Comparison of ENCODE assay signal across 14 cellular contexts in the genomic region with DNA sequence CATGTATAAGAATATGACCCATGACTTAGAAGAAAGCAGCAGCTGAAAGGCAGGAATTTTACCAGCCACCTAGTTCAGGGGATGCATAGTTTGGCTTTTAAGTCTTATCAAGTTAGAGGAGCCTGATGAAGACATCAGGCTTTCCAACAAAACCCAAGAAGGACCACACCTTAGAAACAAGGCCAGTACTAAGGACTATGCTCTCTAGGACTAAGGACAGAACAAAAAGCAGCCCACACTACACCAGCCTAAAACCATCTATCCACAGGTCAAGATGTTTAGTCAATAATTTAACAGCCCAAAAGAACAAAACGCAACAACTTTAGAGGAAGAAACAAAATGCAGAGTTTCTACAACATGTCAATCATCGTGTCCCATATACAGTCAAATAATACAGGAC.
DNase-seq lines count a peak whose midpoint lies in the region; ATAC-seq and TF ChIP-seq lines count a peak whose summit lies in the region.
"Had no signal": no experiment of that assay in that cellular context is flagged by ENCODE, and none has a peak within 500 bp of the region (broad histone marks: within the 10 kb centered on the region; RNA-seq: fewer than 3 reads in every experiment).

No MANE protein-coding gene starts in this region.

- H3K9ac ChIP-seq in fibroblast of lung (ENCODE audit: insufficient read depth, low read length): no peak overlapping the region

- no peak overlapping the region for H3K4me2 ChIP-seq in fibroblast of lung (ENCODE audit: extremely low read depth, insufficient read depth, low read length)

- H3K4me3 ChIP-seq in SJCRH30 (no peak overlapping the region), fibroblast of lung (replicated peaks in 1 of 4; ENCODE audit: control extremely low read depth in 1 of 4, insufficient read depth in 1 of 4, low read depth in 3 of 4, low read length in 4 of 4) (no peak overlapping the region), mucosa of descending colon (no peak overlapping the region)
- H3K4me3 ChIP-seq: HAP-1 had no signal

- H3K4me1 ChIP-seq in SJCRH30 (peaks cover 20% of the 10 kb centered on the region), fibroblast of lung (ENCODE audit: control insufficient read depth, extremely low read depth, insufficient read depth, low read length) (no peaks in the 10 kb centered on the region), mucosa of descending colon (ENCODE audit: low read depth) (no peaks in the 10 kb centered on the region)
- H3K4me1 ChIP-seq: HAP-1 had no signal

- peak overlapping the region; percentile 4 for H2AFZ ChIP-seq in fibroblast of lung (ENCODE audit: low read length)

- no peaks in the 10 kb centered on the region for H3K79me2 ChIP-seq in fibroblast of lung (ENCODE audit: control insufficient read depth, insufficient read depth, low read length)

- H3K9me3 ChIP-seq in SJCRH30 (replicated peaks) (no peaks in the 10 kb centered on the region), fibroblast of lung (ENCODE audit: control insufficient read depth, insufficient read depth, low read depth, low read length) (no peaks in the 10 kb centered on the region), mucosa of descending colon (no peaks in the 10 kb centered on the region)
- H3K9me3 ChIP-seq: HAP-1 had no signal

- no peaks in the 10 kb centered on the region for H3K36me3 ChIP-seq in SJCRH30
- H3K36me3 ChIP-seq in fibroblast of lung (ENCODE audit: control insufficient read depth, insufficient read depth, low read length): no peaks in the 10 kb centered on the region
- no peaks in the 10 kb centered on the region for H3K36me3 ChIP-seq in mucosa of descending colon (ENCODE audit: low read depth)
- H3K36me3 ChIP-seq: HAP-1 had no signal

- peak; percentile 56 for ATAC-seq in mucosa of descending colon
- no peak for ATAC-seq in HG03095 (IDR thresholded peaks at IDR 0.05; ENCODE audit: unreplicated experiment)

- DNase-seq in SJCRH30 (no peak), fibroblast of lung (ENCODE audit: low read depth in 2 of 2) (no peak), mucosa of descending colon (no peak), retina (peak; percentile 12), NCI-H1417 treated with DMSO at 0.1 percent for 48 hours (lab: John Stamatoyannopoulos, UW) (no peak), NCI-H2196 treated with DMSO at 0.1 percent for 48 hours (lab: John Stamatoyannopoulos, UW; ENCODE audit: unreplicated experiment) (no peak)
- DNase-seq in stimulated activated CD4-positive, alpha-beta T cell treated with anti-CD3 and anti-CD28 coated beads, Interleukin-4, amount 100 ng/mL, for 1 hour: no peak
- DNase-seq: C1 segment of cervical spinal cord; CD4-positive, alpha-beta memory T cell; DMS79 treated with DMSO at 0.1 percent for 48 hours; GF-D8; GOT3 had no signal

- H3K27me3 ChIP-seq in SJCRH30 (no peaks in the 10 kb centered on the region), fibroblast of lung (ENCODE audit: control insufficient read depth, insufficient read depth, low read length) (no peaks in the 10 kb centered on the region)

- peak overlapping the region; percentile 59 for H3K27ac ChIP-seq in SJCRH30
- no peak overlapping the region for H3K27ac ChIP-seq in fibroblast of lung (ENCODE audit: insufficient read depth, low read length)

- intact Hi-C loops in mucosa of descending colon (cut with DNase I, micrococcal nuclease): no loop called here

- H4K20me1 ChIP-seq in fibroblast of lung (ENCODE audit: control insufficient read depth, extremely low read depth, insufficient read depth, low read length): no peaks in the 10 kb centered on the region

- TF ChIP-seq CTCF in fibroblast of lung (conservative IDR thresholded peaks at IDR 0.05 in 1 of 2, IDR thresholded peaks at IDR 0.05 in 1 of 2; ENCODE audit: low read depth in 1 of 2, low read length in 2 of 2) (no peak), mucosa of descending colon (IDR thresholded peaks at IDR 0.05) (no peak)
